In the genomic region with DNA sequence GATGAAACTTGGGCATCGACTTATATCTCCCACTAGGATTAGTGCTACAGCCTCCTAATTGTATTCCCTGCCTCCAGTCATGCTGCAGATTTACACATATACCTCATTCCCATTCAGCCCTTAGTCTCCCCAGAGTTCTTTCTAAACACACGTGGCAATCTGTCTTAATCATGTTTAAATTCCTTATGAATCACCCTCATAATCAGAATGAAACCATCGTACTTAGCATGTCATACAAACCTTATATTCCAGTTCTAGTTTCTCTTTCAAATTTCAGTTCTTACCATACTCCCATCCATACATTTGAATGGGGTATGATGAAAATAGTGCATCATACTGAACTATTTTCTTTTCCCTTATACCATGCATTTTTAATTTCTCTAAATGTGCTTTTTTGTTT, we compare ENCODE assay signal across 14 cellular contexts. TPM values are rescaled to one million over a fixed set of nuclear protein-coding genes. Genes with fewer than 3 reads are reported as not detected.
DNase-seq lines count a peak whose midpoint lies in the region; ATAC-seq and TF ChIP-seq lines count a peak whose summit lies in the region.
"Had no signal": no experiment of that assay in that cellular context is flagged by ENCODE, and none has a peak within 500 bp of the region (broad histone marks: within the 10 kb centered on the region; RNA-seq: fewer than 3 reads in every experiment).

No MANE protein-coding gene starts in this region.

- H3K9me3 ChIP-seq in body of pancreas = no peaks in the 10 kb centered on the region

- no peaks in the 10 kb centered on the region for H3K4me1 ChIP-seq in body of pancreas

- no peak overlapping the region for H3K27ac ChIP-seq in body of pancreas
- H3K27ac ChIP-seq: C4-2B had no signal

- ATAC-seq in GM21360 (IDR thresholded peaks at IDR 0.05; ENCODE audit: unreplicated experiment) = peak; percentile 70
- ATAC-seq in HG03159 (IDR thresholded peaks at IDR 0.05; ENCODE audit: unreplicated experiment) = peak; percentile 72
- ATAC-seq in GM18498 (IDR thresholded peaks at IDR 0.05; ENCODE audit: unreplicated experiment) = no peak
- ATAC-seq in body of pancreas = no peak
- ATAC-seq: GM23338, sciatic nerve had no signal

- no peak overlapping the region for H3K4me3 ChIP-seq in epithelial cell of esophagus (ENCODE audit: low read length)
- H3K4me3 ChIP-seq in body of pancreas = no peak overlapping the region
- H3K4me3 ChIP-seq: GM23338 had no signal

- no peak for TF ChIP-seq POLR2A in body of pancreas (IDR thresholded peaks at IDR 0.05)

- 63 to 68% methylated on average over 3 of the region's 3 CpGs for WGBS in body of pancreas, 2 donors

- TF ChIP-seq CTCF in GM13977 (IDR thresholded peaks at IDR 0.05; ENCODE audit: extremely low read depth, insufficient read depth, missing control alignments) = no peak
- TF ChIP-seq CTCF in epithelial cell of esophagus (IDR thresholded peaks at IDR 0.05; ENCODE audit: insufficient read depth, low read depth, low read length, missing control alignments) = no peak
- no peak for TF ChIP-seq CTCF in body of pancreas (IDR thresholded peaks at IDR 0.05)

- intact Hi-C loops in body of pancreas (cut with DNase I) = no loop called here

- no peaks in the 10 kb centered on the region for H3K27me3 ChIP-seq in body of pancreas

- DNase-seq in GM13977 (ENCODE audit: low spot score) (peak; percentile 22), epithelial cell of esophagus (ENCODE audit: low read depth) (peak; percentile 77), dedifferentiated amniotic fluid mesenchymal stem cell (ENCODE audit: extremely low spot score) (no peak), body of pancreas (no peak)
- no peak for DNase-seq in stimulated activated CD4-positive, alpha-beta T cell treated with anti-CD3 and anti-CD28 coated beads, Interleukin-2, amount 100 ng/mL, for 48 hours
- DNase-seq: anterior cingulate cortex, NCI-H774 had no signal

- H3K36me3 ChIP-seq in body of pancreas (replicated peaks in 1 of 2; ENCODE audit: insufficient read depth in 1 of 2, low read depth in 2 of 2) = no peaks in the 10 kb centered on the region

- in situ Hi-C loops in GM13977 (cut with MboI; ENCODE audit: low pct_unique_long_range_greater_than_20kb, low sequenced_read_pairs, unreplicated experiment) = no loop called here

RNA-seq across cellular contexts. Expression of gene OR10A2, which starts 6.0 kb away (rescaled TPM):
- total RNA-seq in body of pancreas = not detected
- total RNA-seq: GM23338, sciatic nerve, ureter had no signal

RNA-seq across cellular contexts. Expression of gene OR10A5, which starts 11.4 kb away (rescaled TPM):
- total RNA-seq in body of pancreas = not detected
- total RNA-seq: GM23338, sciatic nerve, ureter had no signal

RNA-seq across cellular contexts. Expression of gene OR10A4, which starts 19.6 kb away (rescaled TPM):
- total RNA-seq in body of pancreas = not detected
- total RNA-seq: GM23338, sciatic nerve, ureter had no signal

RNA-seq across cellular contexts. Expression of gene OR2D2, which starts 35.4 kb away (rescaled TPM):
- under 1 TPM in 1 of 2 donors, not detected in 1; 0.78 TPM for total RNA-seq in body of pancreas
- total RNA-seq: sciatic nerve had no signal

RNA-seq across cellular contexts. Expression of gene OR6A2, which starts 57.4 kb away (rescaled TPM):
- total RNA-seq in body of pancreas = 1 to 10 TPM; 1.0 to 2.3 TPM

Comparison
In these comparisons a context has a peak if more than half of its experiments do, and no peak if none do; other contexts are left out.
1. DNase-seq: peak in GM13977 (single experiment) and epithelial cell of esophagus (single experiment); none in stimulated activated CD4-positive, alpha-beta T cell treated with anti-CD3 and anti-CD28 coated beads, Interleukin-2, amount 100 ng/mL, for 48 hours (0 of 2), dedifferentiated amniotic fluid mesenchymal stem cell (single experiment) and body of pancreas (0 of 4).
2. ATAC-seq: peak in GM21360 (single experiment) and HG03159 (single experiment); none in GM18498 (single experiment) and body of pancreas (single experiment).